ENCODE assay signal across 2 cellular contexts in the genomic region with DNA sequence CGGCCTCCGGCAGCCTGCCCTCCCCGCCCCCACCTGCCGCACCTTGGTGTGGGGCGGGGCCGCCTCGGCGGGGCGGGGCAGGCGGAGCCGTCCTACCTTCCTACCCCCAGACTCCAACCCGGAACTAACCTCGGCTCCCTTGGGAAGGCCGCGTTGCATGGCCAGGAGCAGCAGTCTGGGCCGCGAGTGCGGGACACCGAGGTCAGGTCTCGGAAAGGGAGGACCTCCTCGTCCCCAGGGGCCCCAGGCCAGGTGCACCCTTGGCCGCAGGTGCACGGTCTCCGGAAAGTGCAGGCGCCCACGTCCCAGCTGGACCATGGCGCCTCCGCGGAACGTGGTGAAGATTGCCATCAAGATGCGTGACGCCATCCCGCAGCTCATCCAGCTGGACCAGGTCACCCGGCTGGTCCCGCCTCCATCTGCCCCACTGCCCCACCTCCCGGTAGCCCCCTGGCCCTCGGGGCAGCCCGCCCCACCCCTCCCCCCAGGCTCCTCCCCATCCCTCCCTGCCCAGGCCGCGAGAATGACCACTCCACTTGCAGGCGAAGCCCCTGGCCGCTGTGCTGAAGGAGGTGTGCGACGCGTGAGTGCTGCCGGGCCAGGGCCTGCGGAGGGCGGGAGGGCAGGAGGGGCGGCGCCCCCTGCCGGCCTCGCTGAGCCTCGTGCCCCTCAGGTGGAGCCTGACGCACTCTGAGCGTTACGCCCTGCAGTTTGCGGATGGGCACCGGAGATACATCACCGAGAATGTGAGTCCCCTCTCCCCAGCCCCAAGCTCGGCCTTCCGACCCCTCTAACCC.
TF ChIP-seq lines count a peak whose summit lies in the region.

TSS of gene ELMO3 (plus strand) at position 121 of the 797 bp plus-strand sequence. CDS start at position 317, 196 bp downstream.

TF ChIP-seq in SK-N-SH, 30 proteins besides CTCF, POLR2A, EP300 and RAD21 (continued from another document):
- TF ChIP-seq, protein P1, sequence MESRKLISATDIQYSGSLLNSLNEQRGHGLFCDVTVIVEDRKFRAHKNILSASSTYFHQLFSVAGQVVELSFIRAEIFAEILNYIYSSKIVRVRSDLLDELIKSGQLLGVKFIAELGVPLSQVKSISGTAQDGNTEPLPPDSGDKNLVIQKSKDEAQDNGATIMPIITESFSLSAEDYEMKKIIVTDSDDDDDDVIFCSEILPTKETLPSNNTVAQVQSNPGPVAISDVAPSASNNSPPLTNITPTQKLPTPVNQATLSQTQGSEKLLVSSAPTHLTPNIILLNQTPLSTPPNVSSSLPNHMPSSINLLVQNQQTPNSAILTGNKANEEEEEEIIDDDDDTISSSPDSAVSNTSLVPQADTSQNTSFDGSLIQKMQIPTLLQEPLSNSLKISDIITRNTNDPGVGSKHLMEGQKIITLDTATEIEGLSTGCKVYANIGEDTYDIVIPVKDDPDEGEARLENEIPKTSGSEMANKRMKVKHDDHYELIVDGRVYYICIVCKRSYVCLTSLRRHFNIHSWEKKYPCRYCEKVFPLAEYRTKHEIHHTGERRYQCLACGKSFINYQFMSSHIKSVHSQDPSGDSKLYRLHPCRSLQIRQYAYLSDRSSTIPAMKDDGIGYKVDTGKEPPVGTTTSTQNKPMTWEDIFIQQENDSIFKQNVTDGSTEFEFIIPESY (IDR thresholded peaks at IDR 0.05; ENCODE audit: borderline replicate concordance, low read depth), result no peak

TF ChIP-seq in SK-N-SH treated with all-trans-retinoic acid at 6 μM for 48 hours, 23 proteins besides CTCF, POLR2A, EP300 and RAD21 (continued from another document):
- TF ChIP-seq CSRNP3 (CRISPR knock-in tag; IDR thresholded peaks at IDR 0.05) (no peak), RARB (CRISPR knock-in tag; IDR thresholded peaks at IDR 0.05) (no peak), ISL1 (CRISPR knock-in tag; IDR thresholded peaks at IDR 0.05) (no peak), PPARA (CRISPR knock-in tag; IDR thresholded peaks at IDR 0.05; ENCODE audit: borderline replicate concordance) (no peak), ZFP3 (CRISPR knock-in tag; IDR thresholded peaks at IDR 0.05) (no peak), SNAI2 (CRISPR knock-in tag; IDR thresholded peaks at IDR 0.05) (no peak), ZNF565 (CRISPR knock-in tag; conservative IDR thresholded peaks at IDR 0.05; ENCODE audit: low read depth) (no peak), ZNF70 (CRISPR knock-in tag; IDR thresholded peaks at IDR 0.05) (no peak), CSDC2 (CRISPR knock-in tag; IDR thresholded peaks at IDR 0.05) (no peak)
